14 cellular contexts compared by ENCODE assay signal in the genomic region with DNA sequence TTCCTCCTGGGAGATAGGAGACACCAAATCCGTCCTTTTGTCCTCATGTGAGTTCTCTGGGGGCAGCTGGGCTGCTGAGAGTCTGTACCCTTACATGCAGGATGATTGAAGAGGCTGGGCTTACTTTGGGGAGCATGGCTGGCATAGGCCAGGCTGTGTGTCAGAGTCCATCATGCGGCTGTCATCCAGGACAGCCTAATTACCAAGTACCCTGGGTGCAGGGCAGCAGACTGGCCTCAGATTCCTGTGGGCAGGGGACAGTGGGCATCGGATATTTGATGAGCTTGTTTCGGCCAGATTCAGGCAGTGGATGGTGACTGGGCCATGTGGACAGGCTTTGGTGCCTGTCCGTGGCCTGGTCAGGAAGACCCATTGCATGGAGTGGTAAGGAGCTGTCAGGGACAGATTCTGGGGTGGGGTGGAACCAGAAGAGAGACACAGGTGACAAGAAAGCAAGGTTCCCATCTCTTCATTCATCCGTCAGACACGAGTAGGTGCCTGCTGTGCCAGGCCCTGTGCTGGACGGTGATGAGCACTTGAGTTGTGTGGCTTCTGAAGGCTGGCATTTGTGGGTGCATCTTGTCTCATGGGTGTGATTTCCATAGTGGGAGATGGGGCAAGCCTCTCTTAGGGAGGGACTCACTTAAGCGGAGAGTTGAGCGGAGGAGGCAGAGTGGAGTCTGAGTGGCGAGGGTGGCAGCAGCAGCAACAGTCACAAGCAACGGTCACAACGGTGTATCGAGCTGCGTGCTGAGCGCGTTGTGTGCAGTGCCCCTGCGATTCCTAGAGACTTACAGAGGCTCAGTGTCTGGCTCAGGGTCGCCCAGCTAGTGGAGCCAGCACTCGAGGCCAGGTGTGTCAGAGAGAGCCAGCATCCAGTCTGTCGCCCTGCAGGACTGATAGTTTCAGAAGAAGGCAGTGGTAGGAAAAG. TPM values are rescaled to one million over a fixed set of nuclear protein-coding genes. Genes with fewer than 3 reads are reported as not detected.
DNase-seq lines count a peak whose midpoint lies in the region; ATAC-seq and TF ChIP-seq lines count a peak whose summit lies in the region.
"Had no signal": no experiment of that assay in that cellular context is flagged by ENCODE, and none has a peak within 500 bp of the region (broad histone marks: within the 10 kb centered on the region; RNA-seq: fewer than 3 reads in every experiment).

No MANE protein-coding gene starts in this region.

- H3K4me3 Mint-ChIP-seq in activated T-cell treated with anti-CD3 and anti-CD28 coated beads, Interleukin-2, amount 50 U/mL, for 24 hours, result no peak overlapping the region
- no peak overlapping the region for H3K4me3 Mint-ChIP-seq in activated T-cell treated with anti-CD3 and anti-CD28 coated beads, Interleukin-2, amount 50 U/mL, for 72 hours
- no peak overlapping the region for H3K4me3 Mint-ChIP-seq in T-helper 17 cell
- H3K4me3 Mint-ChIP-seq in stimulated activated naive B cell treated with anti-CD40 and anti-IgM and Interleukin-4, amounts not matched to agents 10 μg/mL and 1 μg/mL and 100 μg/mL, for 72 hours, result no peak overlapping the region
- H3K4me3 Mint-ChIP-seq in nephron progenitor cell, result no peak overlapping the region

- no peaks in the 10 kb centered on the region for H3K9me3 ChIP-seq in T-helper 17 cell (ENCODE audit: control insufficient read depth, low read length, poor library complexity, severe bottlenecking)

- H3K27ac Mint-ChIP-seq in activated T-cell treated with anti-CD3 and anti-CD28 coated beads, Interleukin-2, amount 50 U/mL, for 24 hours, result no peak overlapping the region
- H3K27ac Mint-ChIP-seq in activated T-cell treated with anti-CD3 and anti-CD28 coated beads, Interleukin-2, amount 50 U/mL, for 72 hours, result no peak overlapping the region
- peak overlapping the region; percentile 89 for H3K27ac Mint-ChIP-seq in T-helper 17 cell
- H3K27ac Mint-ChIP-seq in stimulated activated naive B cell treated with anti-CD40 and anti-IgM and Interleukin-4, amounts not matched to agents 10 μg/mL and 1 μg/mL and 100 μg/mL, for 72 hours, result peak overlapping the region; percentile 47
- no peak overlapping the region for H3K27ac Mint-ChIP-seq in nephron progenitor cell

- H3K9me3 Mint-ChIP-seq in activated T-cell treated with anti-CD3 and anti-CD28 coated beads, Interleukin-2, amount 50 U/mL, for 24 hours, result no peaks in the 10 kb centered on the region
- no peaks in the 10 kb centered on the region for H3K9me3 Mint-ChIP-seq in activated T-cell treated with anti-CD3 and anti-CD28 coated beads, Interleukin-2, amount 50 U/mL, for 72 hours
- H3K9me3 Mint-ChIP-seq in stimulated activated naive B cell treated with anti-CD40 and anti-IgM and Interleukin-4, amounts not matched to agents 10 μg/mL and 1 μg/mL and 100 μg/mL, for 72 hours, result no peaks in the 10 kb centered on the region
- H3K9me3 Mint-ChIP-seq in nephron progenitor cell, result no peaks in the 10 kb centered on the region

- H3K27me3 Mint-ChIP-seq in activated T-cell treated with anti-CD3 and anti-CD28 coated beads, Interleukin-2, amount 50 U/mL, for 24 hours, result no peaks in the 10 kb centered on the region
- H3K27me3 Mint-ChIP-seq in activated T-cell treated with anti-CD3 and anti-CD28 coated beads, Interleukin-2, amount 50 U/mL, for 72 hours (ENCODE audit: low read depth), result no peaks in the 10 kb centered on the region
- no peaks in the 10 kb centered on the region for H3K27me3 Mint-ChIP-seq in T-helper 17 cell
- no peaks in the 10 kb centered on the region for H3K27me3 Mint-ChIP-seq in stimulated activated naive B cell treated with anti-CD40 and anti-IgM and Interleukin-4, amounts not matched to agents 10 μg/mL and 1 μg/mL and 100 μg/mL, for 72 hours
- no peaks in the 10 kb centered on the region for H3K27me3 Mint-ChIP-seq in nephron progenitor cell (ENCODE audit: low read depth, poor library complexity)

- peaks cover 67% of the 10 kb centered on the region for H3K36me3 Mint-ChIP-seq in activated T-cell treated with anti-CD3 and anti-CD28 coated beads, Interleukin-2, amount 50 U/mL, for 24 hours (ENCODE audit: low read depth)
- H3K36me3 Mint-ChIP-seq in activated T-cell treated with anti-CD3 and anti-CD28 coated beads, Interleukin-2, amount 50 U/mL, for 72 hours (ENCODE audit: insufficient read depth in 2 of 2), result peaks cover 7 to 10% of the 10 kb centered on the region in 2 donors
- H3K36me3 Mint-ChIP-seq in T-helper 17 cell (ENCODE audit: low read depth), result peaks cover 5% of the 10 kb centered on the region
- H3K36me3 Mint-ChIP-seq in stimulated activated naive B cell treated with anti-CD40 and anti-IgM and Interleukin-4, amounts not matched to agents 10 μg/mL and 1 μg/mL and 100 μg/mL, for 72 hours, result peaks cover 44 to 64% of the 10 kb centered on the region in 2 donors
- peaks cover 40% of the 10 kb centered on the region for H3K36me3 Mint-ChIP-seq in nephron progenitor cell (ENCODE audit: low read depth)

- no peak for ATAC-seq in activated T-cell treated with anti-CD3 and anti-CD28 coated beads, Interleukin-2, amount 50 U/mL, for 72 hours (replicated peaks in 1 of 2)
- ATAC-seq in T-helper 17 cell (no peak), GM21367 (IDR thresholded peaks at IDR 0.05; ENCODE audit: unreplicated experiment) (no peak), GM18502 (IDR thresholded peaks at IDR 0.05; ENCODE audit: poor library complexity, unreplicated experiment) (no peak)
- ATAC-seq in stimulated activated naive B cell treated with anti-CD40 and anti-IgM and Interleukin-4, amounts not matched to agents 10 μg/mL and 1 μg/mL and 100 μg/mL, for 72 hours (replicated peaks), result no peak
- ATAC-seq: K562 had no signal

- H3K4me1 Mint-ChIP-seq in activated T-cell treated with anti-CD3 and anti-CD28 coated beads, Interleukin-2, amount 50 U/mL, for 24 hours (ENCODE audit: low read depth), result peaks cover 32% of the 10 kb centered on the region
- peaks cover 28% of the 10 kb centered on the region for H3K4me1 Mint-ChIP-seq in activated T-cell treated with anti-CD3 and anti-CD28 coated beads, Interleukin-2, amount 50 U/mL, for 72 hours (ENCODE audit: low read depth)
- peaks cover 41% of the 10 kb centered on the region for H3K4me1 Mint-ChIP-seq in T-helper 17 cell
- H3K4me1 Mint-ChIP-seq in stimulated activated naive B cell treated with anti-CD40 and anti-IgM and Interleukin-4, amounts not matched to agents 10 μg/mL and 1 μg/mL and 100 μg/mL, for 72 hours, result peaks cover 35 to 62% of the 10 kb centered on the region in 2 donors
- peaks cover 46% of the 10 kb centered on the region for H3K4me1 Mint-ChIP-seq in nephron progenitor cell

- peak; percentile 18 for DNase-seq in activated T-cell treated with anti-CD3 and anti-CD28 coated beads, Interleukin-2, amount 50 U/mL, for 24 hours
- no peak for DNase-seq in activated T-cell treated with anti-CD3 and anti-CD28 coated beads, Interleukin-2, amount 50 U/mL, for 72 hours
- DNase-seq in T-helper 17 cell, result no peak
- DNase-seq in islet precursor cell, result peak; percentile 42
- no peak for DNase-seq in stimulated activated naive B cell treated with anti-CD40 and anti-IgM and Interleukin-4, amounts not matched to agents 10 μg/mL and 1 μg/mL and 100 μg/mL, for 72 hours
- DNase-seq in nephron progenitor cell, result no peak
- DNase-seq: GF-D8, GOT3, NCI-H187, NCI-H345, NCI-H526 had no signal

- TF ChIP-seq CTCF in nephron progenitor cell (IDR thresholded peaks at IDR 0.05), result no peak

RNA-seq across cellular contexts. Expression of gene TBC1D22A, which starts 48.7 kb away (rescaled TPM):
- total RNA-seq in activated T-cell treated with anti-CD3 and anti-CD28 coated beads, Interleukin-2, amount 50 U/mL, for 72 hours, result 10 to 100 TPM; 29.5 to 34.8 TPM
- total RNA-seq in T-helper 17 cell, result 10 to 100 TPM; 42.1 to 43.8 TPM

Comparison
In these comparisons a context has a peak if more than half of its experiments do, and no peak if none do; other contexts are left out.
1. DNase-seq: peak in activated T-cell treated with anti-CD3 and anti-CD28 coated beads, Interleukin-2, amount 50 U/mL, for 24 hours (single experiment) and islet precursor cell (single experiment); none in activated T-cell treated with anti-CD3 and anti-CD28 coated beads, Interleukin-2, amount 50 U/mL, for 72 hours (0 of 2), T-helper 17 cell (0 of 3), stimulated activated naive B cell treated with anti-CD40 and anti-IgM and Interleukin-4, amounts not matched to agents 10 μg/mL and 1 μg/mL and 100 μg/mL, for 72 hours (single experiment) and nephron progenitor cell (single experiment).
2. H3K27ac Mint-ChIP-seq: peak in T-helper 17 cell (single experiment) and stimulated activated naive B cell treated with anti-CD40 and anti-IgM and Interleukin-4, amounts not matched to agents 10 μg/mL and 1 μg/mL and 100 μg/mL, for 72 hours (single experiment); none in activated T-cell treated with anti-CD3 and anti-CD28 coated beads, Interleukin-2, amount 50 U/mL, for 24 hours (single experiment), activated T-cell treated with anti-CD3 and anti-CD28 coated beads, Interleukin-2, amount 50 U/mL, for 72 hours (single experiment) and nephron progenitor cell (single experiment).